21 cellular contexts compared by ENCODE assay signal in genomic region chr19:55419089-55419488, GRCh38. TPM values are rescaled to one million over a fixed set of nuclear protein-coding genes. Genes with fewer than 3 reads are reported as not detected.
DNase-seq lines count a peak whose midpoint lies in the region; ATAC-seq, FAIRE-seq and TF ChIP-seq lines count a peak whose summit lies in the region.
"Had no signal": no experiment of that assay in that cellular context is flagged by ENCODE, and none has a peak within 500 bp of the region (broad histone marks: within the 10 kb centered on the region; RNA-seq: fewer than 3 reads in every experiment).

No MANE protein-coding gene starts in this region.

- DNase-seq in Karpas-422, result peak; percentile 67
- peak in 2 of 61 donors; percentile 8 to 15 for DNase-seq in caudate nucleus (lab: John Stamatoyannopoulos, UW)
- peak; percentile 31 for DNase-seq in endodermal cell
- no peak for DNase-seq in kidney
- no peak for DNase-seq in HK-2 (ENCODE audit: unreplicated experiment)
- DNase-seq in activated CD4-positive, alpha-beta T cell treated with anti-CD3 and anti-CD28 coated beads, Interleukin-2, amount 10 ng/mL, durations not matched to agents 24 days and 14 days, result no peak
- DNase-seq: AML-193; CD4-positive, alpha-beta memory T cell; DMS153; DMS79; GDM1; HFFc6 had no signal

- H3K27me3 ChIP-seq in Karpas-422 (ENCODE audit: low read length) (peaks cover 2% of the 10 kb centered on the region; the same call in 1 of the 2 replicates), endodermal cell (ENCODE audit: control insufficient read depth, insufficient read depth, low read length, poor library complexity, severe bottlenecking) (no peaks in the 10 kb centered on the region)

- H3K36me3 Mint-ChIP-seq in endodermal cell (ENCODE audit: low read depth), result no peaks in the 10 kb centered on the region
- no peaks in the 10 kb centered on the region for H3K36me3 Mint-ChIP-seq in activated CD4-positive, alpha-beta T cell treated with anti-CD3 and anti-CD28 coated beads, Interleukin-2, amount 10 ng/mL, durations not matched to agents 24 days and 14 days (ENCODE audit: low read depth)
- H3K36me3 Mint-ChIP-seq: CD14-positive monocyte; CD4-positive, alpha-beta memory T cell had no signal

- H3K36me3 ChIP-seq in Karpas-422 (ENCODE audit: insufficient read depth, low read length) (no peaks in the 10 kb centered on the region), endodermal cell (ENCODE audit: control insufficient read depth, insufficient read depth, low read length) (no peaks in the 10 kb centered on the region), kidney (ENCODE audit: control insufficient read depth in 1 of 2, insufficient read depth in 2 of 2, low read length in 2 of 2) (no peaks in the 10 kb centered on the region)

- H4K20me1 ChIP-seq in Karpas-422 (ENCODE audit: insufficient read depth, low read depth, low read length), result no peaks in the 10 kb centered on the region

- 60 to 78% methylated on average over 1 to 5 of the region's 5 CpGs for WGBS in endodermal cell (ENCODE audit: insufficient coverage in 1 of 2, insufficient read length in 1 of 2), 2 experiments

- H3K4me2 ChIP-seq in Karpas-422 (ENCODE audit: low read depth, low read length, poor library complexity, severe bottlenecking), result no peak overlapping the region
- H3K4me2 ChIP-seq: A549, GM23338, KMS-11 had no signal

- H3K9me3 ChIP-seq in Karpas-422 (ENCODE audit: low read length) (no peaks in the 10 kb centered on the region), endodermal cell (ENCODE audit: control insufficient read depth, low read length) (no peaks in the 10 kb centered on the region), kidney (ENCODE audit: control insufficient read depth in 1 of 2, low read length in 2 of 2) (no peaks in the 10 kb centered on the region)
- H3K9me3 ChIP-seq: A549 had no signal

- H3K27ac ChIP-seq in Karpas-422 (ENCODE audit: low read length) (no peak overlapping the region), caudate nucleus (ENCODE audit: low read depth, low read length) (peak overlapping the region; percentile 76), endodermal cell (ENCODE audit: low read depth, low read length) (no peak overlapping the region), temporal lobe (ENCODE audit: low read depth, low read length) (peak overlapping the region; percentile 57), kidney (ENCODE audit: low read depth in 2 of 2, low read length in 2 of 2) (no peak overlapping the region)
- H3K27ac ChIP-seq: A549, KMS-11 had no signal

- no peak for ATAC-seq in GM18511 (IDR thresholded peaks at IDR 0.05; ENCODE audit: unreplicated experiment)

- H3K4me1 ChIP-seq in Karpas-422 (ENCODE audit: low read length) (no peaks in the 10 kb centered on the region), endodermal cell (ENCODE audit: control insufficient read depth, insufficient read depth, low read length) (no peaks in the 10 kb centered on the region), kidney (ENCODE audit: control insufficient read depth in 1 of 2, insufficient read depth in 1 of 2, low read depth in 1 of 2, low read length in 2 of 2) (no peaks in the 10 kb centered on the region)

- intact Hi-C loops in kidney (cut with DNase I), result no loop called here
- intact Hi-C loops in activated CD4-positive, alpha-beta T cell treated with anti-CD3 and anti-CD28 coated beads, Interleukin-2, amount 10 ng/mL, durations not matched to agents 24 days and 14 days (cut with micrococcal nuclease), result no loop called here

- H3K4me1 Mint-ChIP-seq in endodermal cell, result no peaks in the 10 kb centered on the region
- peaks cover 10% of the 10 kb centered on the region for H3K4me1 Mint-ChIP-seq in activated CD4-positive, alpha-beta T cell treated with anti-CD3 and anti-CD28 coated beads, Interleukin-2, amount 10 ng/mL, durations not matched to agents 24 days and 14 days

- H2AFZ ChIP-seq in Karpas-422 (ENCODE audit: low read length), result no peak overlapping the region
- H2AFZ ChIP-seq: GM23338 had no signal

- no peak overlapping the region for H3K4me3 Mint-ChIP-seq in endodermal cell
- H3K4me3 Mint-ChIP-seq in activated CD4-positive, alpha-beta T cell treated with anti-CD3 and anti-CD28 coated beads, Interleukin-2, amount 10 ng/mL, durations not matched to agents 24 days and 14 days, result no peak overlapping the region
- H3K4me3 Mint-ChIP-seq: CD14-positive monocyte; CD4-positive, alpha-beta memory T cell; GM23338; HFFc6 had no signal

- H3K4me3 ChIP-seq in Karpas-422 (ENCODE audit: low read length), result no peak overlapping the region
- no peak overlapping the region for H3K4me3 ChIP-seq in endodermal cell (ENCODE audit: low read length)
- no peak overlapping the region for H3K4me3 ChIP-seq in kidney (ENCODE audit: low read length in 2 of 2)
- H3K4me3 ChIP-seq: A549, GM23338 had no signal

- no peaks in the 10 kb centered on the region for H3K79me2 ChIP-seq in Karpas-422 (ENCODE audit: low read length)

- H3K27me3 Mint-ChIP-seq in endodermal cell (ENCODE audit: insufficient read depth), result peaks cover 42% of the 10 kb centered on the region
- H3K27me3 Mint-ChIP-seq in activated CD4-positive, alpha-beta T cell treated with anti-CD3 and anti-CD28 coated beads, Interleukin-2, amount 10 ng/mL, durations not matched to agents 24 days and 14 days, result peaks cover 15% of the 10 kb centered on the region

- FAIRE-seq in kidney (lab: Jason Lieb, UNC), result no peak
- FAIRE-seq: A549, HepG2 had no signal

- H3K9ac ChIP-seq in Karpas-422 (ENCODE audit: low read length) (no peak overlapping the region), endodermal cell (ENCODE audit: extremely low read depth, low read length, poor library complexity, severe bottlenecking) (no peak overlapping the region), kidney (ENCODE audit: low read length in 2 of 2) (no peak overlapping the region)
- H3K9ac ChIP-seq: KMS-11 had no signal

- TF ChIP-seq CTCF in endodermal cell (conservative IDR thresholded peaks at IDR 0.05) (no peak), kidney (IDR thresholded peaks at IDR 0.05; ENCODE audit: borderline replicate concordance, extremely low read depth, insufficient read depth) (no peak)

- H3K9me3 Mint-ChIP-seq in endodermal cell, result peaks cover 11% of the 10 kb centered on the region
- no peaks in the 10 kb centered on the region for H3K9me3 Mint-ChIP-seq in activated CD4-positive, alpha-beta T cell treated with anti-CD3 and anti-CD28 coated beads, Interleukin-2, amount 10 ng/mL, durations not matched to agents 24 days and 14 days
- H3K9me3 Mint-ChIP-seq: CD4-positive, alpha-beta memory T cell; HFFc6 had no signal

- no peak overlapping the region for H3K27ac Mint-ChIP-seq in endodermal cell
- H3K27ac Mint-ChIP-seq in activated CD4-positive, alpha-beta T cell treated with anti-CD3 and anti-CD28 coated beads, Interleukin-2, amount 10 ng/mL, durations not matched to agents 24 days and 14 days, result no peak overlapping the region
- H3K27ac Mint-ChIP-seq: CD14-positive monocyte; CD4-positive, alpha-beta memory T cell; GM23338 had no signal

- no peaks in the 10 kb centered on the region for H3K9me2 ChIP-seq in Karpas-422 (replicated peaks; ENCODE audit: insufficient read depth, low read length)

RNA-seq across cellular contexts. Expression of gene UBE2S, which starts 11.5 kb away (rescaled TPM):
- 291 and 1,094 TPM in 2 replicates for total RNA-seq in Karpas-422 (2014; rRNA removed; shearing (Covaris generic); ENCODE audit: low replicate concordance)
- total RNA-seq in endodermal cell (100 to 1,000 TPM; 202 to 246 TPM), temporal lobe (29.7 TPM), kidney (16.8 TPM)
- 265 TPM for polyA plus RNA-seq in endodermal cell (2013, experiment 1 of 2)
- polyA plus RNA-seq in endodermal cell (2013, experiment 2 of 2), result 271 TPM
- 20.8 TPM for polyA plus RNA-seq in kidney (ENCODE audit: insufficient read depth, low read depth, low replicate concordance)
- 227 and 248 TPM in 2 replicates for total RNA-seq in activated CD4-positive, alpha-beta T cell treated with anti-CD3 and anti-CD28 coated beads, Interleukin-2, amount 10 ng/mL, durations not matched to agents 24 days and 14 days

RNA-seq across cellular contexts. Expression of gene SHISA7, which starts 24.0 kb away (rescaled TPM):
- not detected in 2 replicates for total RNA-seq in Karpas-422 (2014; rRNA removed; shearing (Covaris generic); ENCODE audit: low replicate concordance)
- total RNA-seq in endodermal cell, result not detected
- polyA plus RNA-seq in endodermal cell (2013, experiment 1 of 2), result 1.3 TPM
- 0.95 TPM for polyA plus RNA-seq in endodermal cell (2013, experiment 2 of 2)
- total RNA-seq in temporal lobe, result 7.1 TPM
- total RNA-seq in kidney, result not detected
- not detected for polyA plus RNA-seq in kidney (ENCODE audit: insufficient read depth, low read depth, low replicate concordance)
- not detected in 2 replicates for total RNA-seq in activated CD4-positive, alpha-beta T cell treated with anti-CD3 and anti-CD28 coated beads, Interleukin-2, amount 10 ng/mL, durations not matched to agents 24 days and 14 days
- total RNA-seq: CD4-positive, alpha-beta memory T cell; Daoy; HepG2; HFFc6 had no signal
- polyA plus RNA-seq: BJ; CD14-positive monocyte; CD4-positive, alpha-beta memory T cell; HepG2 had no signal

RNA-seq across cellular contexts. Expression of gene RPL28, which starts 33.4 kb away (rescaled TPM):
- total RNA-seq in Karpas-422 (2014; rRNA removed; shearing (Covaris generic); ENCODE audit: low replicate concordance), result 959 and 1,311 TPM in 2 replicates
- 1,000 to 10,000 TPM; 1,672 to 1,902 TPM for total RNA-seq in endodermal cell
- polyA plus RNA-seq in endodermal cell (2013, experiment 1 of 2), result 1,902 TPM
- 1,724 TPM for polyA plus RNA-seq in endodermal cell (2013, experiment 2 of 2)
- total RNA-seq in temporal lobe, result 153 TPM
- 1,259 TPM for total RNA-seq in kidney
- 1,453 TPM for polyA plus RNA-seq in kidney (ENCODE audit: insufficient read depth, low read depth, low replicate concordance)
- total RNA-seq in activated CD4-positive, alpha-beta T cell treated with anti-CD3 and anti-CD28 coated beads, Interleukin-2, amount 10 ng/mL, durations not matched to agents 24 days and 14 days, result 1,992 and 2,022 TPM in 2 replicates

RNA-seq across cellular contexts. Expression of gene TMEM238, which starts 35.0 kb away (rescaled TPM):
- 0.89 and 8.0 TPM in 2 replicates for total RNA-seq in Karpas-422 (2014; rRNA removed; shearing (Covaris generic); ENCODE audit: low replicate concordance)
- total RNA-seq in endodermal cell (1 to 10 TPM; 3.9 to 4.4 TPM), temporal lobe (not detected), kidney (24.3 TPM)
- 0.32 TPM for polyA plus RNA-seq in endodermal cell (2013, experiment 1 of 2)
- polyA plus RNA-seq in endodermal cell (2013, experiment 2 of 2), result not detected
- 8.1 TPM for polyA plus RNA-seq in kidney (ENCODE audit: insufficient read depth, low read depth, low replicate concordance)
- total RNA-seq in activated CD4-positive, alpha-beta T cell treated with anti-CD3 and anti-CD28 coated beads, Interleukin-2, amount 10 ng/mL, durations not matched to agents 24 days and 14 days, result 9.7 and 11.3 TPM in 2 replicates
- total RNA-seq: HepG2 had no signal
- polyA plus RNA-seq: CD14-positive monocyte, HepG2 had no signal

RNA-seq across cellular contexts. Expression of gene ISOC2, which starts 42.4 kb away (rescaled TPM):
- total RNA-seq in Karpas-422 (2014; rRNA removed; shearing (Covaris generic); ENCODE audit: low replicate concordance), result 102 and 151 TPM in 2 replicates
- 10 to 100 TPM; 35.9 to 39.2 TPM for total RNA-seq in endodermal cell
- 30.9 TPM for polyA plus RNA-seq in endodermal cell (2013, experiment 1 of 2)
- polyA plus RNA-seq in endodermal cell (2013, experiment 2 of 2), result 30.8 TPM
- total RNA-seq in temporal lobe, result 6.9 TPM
- 45.9 TPM for total RNA-seq in kidney
- polyA plus RNA-seq in kidney (ENCODE audit: insufficient read depth, low read depth, low replicate concordance), result 326 TPM
- 34.2 and 35.2 TPM in 2 replicates for total RNA-seq in activated CD4-positive, alpha-beta T cell treated with anti-CD3 and anti-CD28 coated beads, Interleukin-2, amount 10 ng/mL, durations not matched to agents 24 days and 14 days

Comparison
In these comparisons a context has a peak if more than half of its experiments do, and no peak if none do; other contexts are left out.
1. DNase-seq: peak in Karpas-422 (single experiment) and endodermal cell (single experiment); none in kidney (single experiment), HK-2 (single experiment) and activated CD4-positive, alpha-beta T cell treated with anti-CD3 and anti-CD28 coated beads, Interleukin-2, amount 10 ng/mL, durations not matched to agents 24 days and 14 days (single experiment).
2. H3K27ac ChIP-seq: peak in caudate nucleus (single experiment) and temporal lobe (single experiment); none in Karpas-422 (single experiment), endodermal cell (single experiment) and kidney (0 of 2).